In the genomic region with DNA sequence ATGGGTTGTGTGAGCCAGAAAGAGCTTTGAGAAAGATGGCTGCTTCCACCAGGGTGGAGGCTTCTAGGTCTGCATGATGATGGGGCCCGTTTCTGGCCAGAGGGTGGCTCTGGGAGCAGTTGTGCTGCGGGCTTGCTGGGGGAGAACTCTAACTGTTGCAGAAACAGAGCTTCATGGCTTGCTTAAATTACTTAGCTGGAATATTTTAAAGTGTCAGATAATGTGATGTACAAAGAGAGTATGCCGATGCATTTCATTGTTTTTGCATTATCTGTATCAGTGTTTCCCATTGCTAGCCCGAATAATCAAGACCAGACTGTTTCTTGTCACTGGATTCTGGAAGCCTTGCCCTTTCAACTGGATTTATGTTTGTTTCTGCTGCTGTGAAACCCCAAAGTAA, we compare ENCODE assay signal across 1 cellular context.
TF ChIP-seq lines count a peak whose summit lies in the region.

No MANE protein-coding gene starts in this region.

TF ChIP-seq in HEK293, 187 proteins besides CTCF, POLR2A, EP300 and RAD21 (continued from another document):
- TF ChIP-seq ZNF148 (tag by site-specific recombination; IDR thresholded peaks at IDR 0.05; ENCODE audit: borderline replicate concordance) (no peak), ZNF155 (tag by site-specific recombination; IDR thresholded peaks at IDR 0.05) (no peak)
